ENCODE assay signal across 1 cellular context in the genomic region with DNA sequence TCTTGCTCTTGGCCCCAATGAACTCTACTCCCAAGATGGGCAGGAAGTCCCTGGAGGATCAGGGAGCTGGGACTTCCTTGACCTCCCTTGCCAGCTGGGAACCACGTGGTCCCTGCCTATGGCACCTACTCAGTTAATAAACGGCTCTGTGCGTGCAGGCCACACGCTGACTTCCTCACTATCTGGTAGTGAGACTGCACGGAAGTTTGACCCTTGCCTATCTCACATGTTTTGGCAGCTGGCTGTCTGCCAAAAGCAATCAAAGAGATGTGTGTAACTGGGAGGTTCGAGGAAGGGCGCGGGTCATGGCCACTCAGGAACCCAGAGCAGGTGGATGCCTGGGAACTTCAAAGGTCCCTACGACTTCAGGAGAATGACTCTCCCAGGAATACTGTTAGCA.
TF ChIP-seq lines count a peak whose summit lies in the region.

No MANE protein-coding gene starts in this region.

TF ChIP-seq in K562, 482 proteins besides CTCF, POLR2A, EP300 and RAD21 (continued from another document):
- TF ChIP-seq, protein P1, sequence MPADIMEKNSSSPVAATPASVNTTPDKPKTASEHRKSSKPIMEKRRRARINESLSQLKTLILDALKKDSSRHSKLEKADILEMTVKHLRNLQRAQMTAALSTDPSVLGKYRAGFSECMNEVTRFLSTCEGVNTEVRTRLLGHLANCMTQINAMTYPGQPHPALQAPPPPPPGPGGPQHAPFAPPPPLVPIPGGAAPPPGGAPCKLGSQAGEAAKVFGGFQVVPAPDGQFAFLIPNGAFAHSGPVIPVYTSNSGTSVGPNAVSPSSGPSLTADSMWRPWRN (IDR thresholded peaks at IDR 0.05; ENCODE audit: low read depth), result peak; percentile 86
- TF ChIP-seq BHLHE40 (IDR thresholded peaks at IDR 0.05; ENCODE audit: low read length) (peak; percentile 82), ZC3H4 (CRISPR knock-in tag; IDR thresholded peaks at IDR 0.05; ENCODE audit: borderline replicate concordance) (no peak), L3MBTL2 (IDR thresholded peaks at IDR 0.05) (peak; percentile 60; the same call in 1 of the 2 replicates), NRF1 (conservative IDR thresholded peaks at IDR 0.05 in 1 of 2, IDR thresholded peaks at IDR 0.05 in 1 of 2) (0 out of 4 replicates have a peak, but pooled peaks of 1 of the 2 experiments have one; percentile 12), NR4A1 (CRISPR knock-in tag; IDR thresholded peaks at IDR 0.05) (no peak), NR4A1 (tag; IDR thresholded peaks at IDR 0.05) (no peak), NR2C2 (CRISPR knock-in tag; IDR thresholded peaks at IDR 0.05) (no peak), NR2C2 (tag; IDR thresholded peaks at IDR 0.05) (peak; percentile 78)
- TF ChIP-seq, protein P2, sequence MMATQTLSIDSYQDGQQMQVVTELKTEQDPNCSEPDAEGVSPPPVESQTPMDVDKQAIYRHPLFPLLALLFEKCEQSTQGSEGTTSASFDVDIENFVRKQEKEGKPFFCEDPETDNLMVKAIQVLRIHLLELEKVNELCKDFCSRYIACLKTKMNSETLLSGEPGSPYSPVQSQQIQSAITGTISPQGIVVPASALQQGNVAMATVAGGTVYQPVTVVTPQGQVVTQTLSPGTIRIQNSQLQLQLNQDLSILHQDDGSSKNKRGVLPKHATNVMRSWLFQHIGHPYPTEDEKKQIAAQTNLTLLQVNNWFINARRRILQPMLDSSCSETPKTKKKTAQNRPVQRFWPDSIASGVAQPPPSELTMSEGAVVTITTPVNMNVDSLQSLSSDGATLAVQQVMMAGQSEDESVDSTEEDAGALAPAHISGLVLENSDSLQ (IDR thresholded peaks at IDR 0.05), result peak; percentile 25; the same call in 1 of the 2 replicates
TF ChIP-seq in K562: peak in this region for 35.
